Comparison of ENCODE assay signal across 8 cellular contexts in the genomic region with DNA sequence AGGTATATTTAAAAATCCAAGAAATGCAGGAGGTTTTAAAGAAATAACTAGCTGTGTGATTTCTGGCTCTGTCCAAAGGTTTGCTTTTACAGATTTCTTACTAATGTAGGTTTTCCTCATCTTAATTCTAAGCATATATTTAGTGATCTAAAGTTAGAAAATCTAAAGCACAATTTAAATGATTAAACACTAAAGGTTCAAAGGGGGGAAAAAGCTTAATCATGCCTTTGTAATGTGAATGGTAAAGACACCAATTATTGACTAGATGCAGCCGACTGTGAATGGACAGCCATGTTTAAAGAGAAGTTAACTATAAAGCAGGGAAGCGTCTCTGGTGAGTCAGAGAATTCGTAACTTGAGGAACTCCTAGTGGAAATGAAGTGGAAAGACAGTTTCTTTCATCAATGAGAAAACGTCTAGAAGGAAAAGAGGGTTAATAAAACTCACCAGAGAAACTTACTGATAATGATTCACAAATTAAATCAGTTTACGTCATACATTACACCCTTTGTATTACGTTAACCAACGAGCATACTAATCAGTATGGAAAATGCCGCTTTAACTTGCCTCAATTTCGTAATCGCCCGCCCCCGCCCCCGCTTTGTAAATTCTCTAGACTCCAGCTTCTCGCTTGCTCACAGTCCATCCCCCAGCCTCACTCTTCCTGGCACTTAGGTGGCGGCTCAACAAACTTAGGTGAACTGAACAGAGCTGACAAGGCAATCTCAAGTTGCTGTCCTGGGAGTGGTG. TPM values are rescaled to one million over a fixed set of nuclear protein-coding genes. Genes with fewer than 3 reads are reported as not detected.
DNase-seq lines count a peak whose midpoint lies in the region; ATAC-seq, FAIRE-seq and TF ChIP-seq lines count a peak whose summit lies in the region.

No MANE protein-coding gene starts in this region.

- intact Hi-C loops in GM12878 (cut with micrococcal nuclease; ENCODE audit: unreplicated experiment) (no loop called here), sigmoid colon (cut with DNase I) (loop anchor here (5.0 to 10.0 kb wide), 6 partner anchors 397 to 993 kb away; a partner anchor contains a TSS)

- POLR2A ChIA-PET in GM12878 (lab: Charles Lee): interaction anchor here (0.6 to 3.0 kb wide), 6 partner anchors 14 to 876 kb away, joined by 3 to 20 read pairs (median 5); a partner anchor contains a TSS

- SMC1A ChIA-PET in GM12878 (lab: Charles Lee; ENCODE audit: uncharacterized antibody, unreplicated experiment): interaction anchor here (0.6 to 6.8 kb wide), 8 partner anchors 10 to 917 kb away, joined by 3 to 51 read pairs (median 4); no protein-coding TSS in a partner anchor

- TF ChIP-seq CTCF in GM12878 (IDR thresholded peaks at IDR 0.05 in 2 of 3, conservative IDR thresholded peaks at IDR 0.05 in 1 of 3; ENCODE audit: control insufficient read depth in 2 of 3, extremely low read depth in 1 of 3, insufficient read depth in 1 of 3, low read depth in 3 of 3, low read length in 3 of 3) (peak in 1 of 3 experiments; percentile 24; a peak in 1 of 6 replicates), sigmoid colon (IDR thresholded peaks at IDR 0.05) (peak in 3 of 4 experiments; percentile 47 to 63 (median 55))

- TF ChIP-seq RAD21 in GM12878 (IDR thresholded peaks at IDR 0.05; ENCODE audit: insufficient read depth, low read depth, low read length): 0 out of 2 replicates have a peak, but pooled peaks have one; percentile 15

- TSS peak; percentile 94 for BruUV-seq in GM12878 (replicated peaks; lab: Mats Ljungman, UMichigan)

- H3K9me3 ChIP-seq in ES-I3 (ENCODE audit: control insufficient read depth, insufficient read depth, low read length) (no peaks in the 10 kb centered on the region), SJSA1 (replicated peaks) (no peaks in the 10 kb centered on the region), GM12878 (replicated peaks; ENCODE audit: control insufficient read depth, insufficient read depth, low read length) (no peaks in the 10 kb centered on the region), sigmoid colon (no peaks in the 10 kb centered on the region)

- peaks cover 23% of the 10 kb centered on the region for H3K79me2 ChIP-seq in GM12878 (ENCODE audit: control insufficient read depth, insufficient read depth, low read length)

- peak overlapping the region; percentile 99 for H3K4me2 ChIP-seq in GM12878 (ENCODE audit: control insufficient read depth, insufficient read depth)

- no peak for ATAC-seq in GM12878
- ATAC-seq in HG03025 (IDR thresholded peaks at IDR 0.05; ENCODE audit: low FRiP score, unreplicated experiment): no peak
- no peak for ATAC-seq in HG02840 (IDR thresholded peaks at IDR 0.05; ENCODE audit: low FRiP score, unreplicated experiment)

- RAD21 ChIA-PET in GM12878 (lab: Charles Lee; ENCODE audit: unreplicated experiment): interaction anchor here (0.7 to 2.4 kb wide), 15 partner anchors 10 to 883 kb away, joined by 3 to 11 read pairs (median 4); a partner anchor contains a TSS

- CTCF ChIA-PET in GM12878 (lab: Yijun Ruan, JAX): interaction anchor here (0.6 to 3.5 kb wide), 15 partner anchors 14 to 509 kb away, joined by 3 to 16 read pairs (median 4); no protein-coding TSS in a partner anchor

- TF ChIP-seq POLR2A in GM12878 (IDR thresholded peaks at IDR 0.05; ENCODE audit: low read depth, low read length): no peak
- TF ChIP-seq POLR2A in sigmoid colon (IDR thresholded peaks at IDR 0.05): no peak

- H3K36me3 ChIP-seq in ES-I3 (ENCODE audit: insufficient read depth, low read length) (no peaks in the 10 kb centered on the region; the same call in 1 of the 2 replicates), SJSA1 (no peaks in the 10 kb centered on the region), GM12878 (ENCODE audit: control insufficient read depth in 2 of 2, insufficient read depth in 2 of 2, low read length in 1 of 2) (no peaks in the 10 kb centered on the region), sigmoid colon (no peaks in the 10 kb centered on the region)

- in situ Hi-C loops in GM12878 (cut with MboI): no loop called here

- no peaks in the 10 kb centered on the region for H4K20me1 ChIP-seq in GM12878 (ENCODE audit: control insufficient read depth, insufficient read depth)

- H3K4me1 ChIP-seq in ES-I3 (ENCODE audit: insufficient read depth, low read length): no peaks in the 10 kb centered on the region
- H3K4me1 ChIP-seq in SJSA1 (replicated peaks): peaks cover 10% of the 10 kb centered on the region; the same call in 1 of the 2 replicates
- H3K4me1 ChIP-seq in GM12878 (ENCODE audit: control insufficient read depth, insufficient read depth, low read length): peaks cover 10% of the 10 kb centered on the region
- H3K4me1 ChIP-seq in sigmoid colon: peaks cover 0 to 32% (median 21%) of the 10 kb centered on the region in 4 donors

- H3K27ac ChIP-seq in SJSA1 (peak overlapping the region; percentile 70), GM12878 (ENCODE audit: control insufficient read depth, insufficient read depth) (peak overlapping the region; percentile 83), sigmoid colon (peak overlapping the region; percentile 92 to 100 (median 96))

- H3K9ac ChIP-seq in ES-I3 (ENCODE audit: low read depth, low read length) (peak overlapping the region; percentile 62), GM12878 (ENCODE audit: control insufficient read depth, insufficient read depth, low read length) (peak overlapping the region; percentile 42)

- H2AFZ ChIP-seq in GM12878 (ENCODE audit: control insufficient read depth, low read depth, low read length): peak overlapping the region; percentile 99

- peak; percentile 87 for DNase-seq in LoVo (ENCODE audit: low spot score)
- peak in 1 of 2 experiments; percentile 81 for DNase-seq in SJSA1 (ENCODE audit: low read depth in 1 of 2, low spot score in 2 of 2)
- DNase-seq in GM12878 (ENCODE audit: low read depth, low spot score): no peak
- DNase-seq in hippocampal formation (lab: John Stamatoyannopoulos, UW): peak; percentile 78 to 85
- no peak for DNase-seq in sigmoid colon

- TF ChIP-seq EP300 in GM12878 (IDR thresholded peaks at IDR 0.05; ENCODE audit: borderline replicate concordance in 1 of 2, control insufficient read depth in 1 of 2, low read depth in 2 of 2, low read length in 2 of 2): no peak
- no peak for TF ChIP-seq EP300 in sigmoid colon (IDR thresholded peaks at IDR 0.05)

- FAIRE-seq in GM12878 (lab: Jason Lieb, UNC): peak; percentile 65

- H3K27me3 ChIP-seq in SJSA1 (replicated peaks): no peaks in the 10 kb centered on the region
- H3K27me3 ChIP-seq in GM12878 (replicated peaks in 1 of 2; ENCODE audit: control insufficient read depth in 2 of 2, insufficient read depth in 2 of 2, low read length in 1 of 2): no peaks in the 10 kb centered on the region
- no peaks in the 10 kb centered on the region for H3K27me3 ChIP-seq in sigmoid colon

- under 1% methylated on average over 15 of the region's 15 CpGs for WGBS in GM12878 (ENCODE audit: insufficient coverage, insufficient replicate concordance, low lambda C conversion rate, missing lambda C conversion rate)
- 0% methylated on average over 15 of the region's 15 CpGs for WGBS in sigmoid colon, 2 donors

- H3K4me3 ChIP-seq in SJSA1 (peak overlapping the region; percentile 37), GM12878 (peak overlapping the region; percentile 62; the same call in 1 of the 2 replicates), sigmoid colon (peak overlapping the region; percentile 39 to 97 (median 57))

TF ChIP-seq in GM12878, 131 proteins besides CTCF, POLR2A, EP300 and RAD21 (continues in another document):
- TF ChIP-seq, protein P1, sequence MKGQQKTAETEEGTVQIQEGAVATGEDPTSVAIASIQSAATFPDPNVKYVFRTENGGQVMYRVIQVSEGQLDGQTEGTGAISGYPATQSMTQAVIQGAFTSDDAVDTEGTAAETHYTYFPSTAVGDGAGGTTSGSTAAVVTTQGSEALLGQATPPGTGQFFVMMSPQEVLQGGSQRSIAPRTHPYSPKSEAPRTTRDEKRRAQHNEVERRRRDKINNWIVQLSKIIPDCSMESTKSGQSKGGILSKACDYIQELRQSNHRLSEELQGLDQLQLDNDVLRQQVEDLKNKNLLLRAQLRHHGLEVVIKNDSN (IDR thresholded peaks at IDR 0.05; ENCODE audit: borderline replicate concordance, extremely low read length, insufficient read depth, low read depth, low read length): no peak
- TF ChIP-seq, protein P2, sequence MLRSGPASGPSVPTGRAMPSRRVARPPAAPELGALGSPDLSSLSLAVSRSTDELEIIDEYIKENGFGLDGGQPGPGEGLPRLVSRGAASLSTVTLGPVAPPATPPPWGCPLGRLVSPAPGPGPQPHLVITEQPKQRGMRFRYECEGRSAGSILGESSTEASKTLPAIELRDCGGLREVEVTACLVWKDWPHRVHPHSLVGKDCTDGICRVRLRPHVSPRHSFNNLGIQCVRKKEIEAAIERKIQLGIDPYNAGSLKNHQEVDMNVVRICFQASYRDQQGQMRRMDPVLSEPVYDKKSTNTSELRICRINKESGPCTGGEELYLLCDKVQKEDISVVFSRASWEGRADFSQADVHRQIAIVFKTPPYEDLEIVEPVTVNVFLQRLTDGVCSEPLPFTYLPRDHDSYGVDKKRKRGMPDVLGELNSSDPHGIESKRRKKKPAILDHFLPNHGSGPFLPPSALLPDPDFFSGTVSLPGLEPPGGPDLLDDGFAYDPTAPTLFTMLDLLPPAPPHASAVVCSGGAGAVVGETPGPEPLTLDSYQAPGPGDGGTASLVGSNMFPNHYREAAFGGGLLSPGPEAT (IDR thresholded peaks at IDR 0.05; ENCODE audit: low read depth): no peak
- no peak for TF ChIP-seq BMI1 (IDR thresholded peaks at IDR 0.05; ENCODE audit: borderline replicate concordance)

RNA-seq across cellular contexts. Expression of a gene that starts 1.1 kb away (rescaled TPM):
- total RNA-seq in SJSA1 (2014; rRNA removed; shearing (Covaris generic)): 44.8 and 45.5 TPM in 2 replicates
- 102 and 117 TPM in 2 replicates for total RNA-seq in GM12878 (2013; cell fraction: nucleolus; rRNA removed)
- total RNA-seq in GM12878 (2014; rRNA removed) (9.0 and 12.9 TPM in 2 replicates), GM12878 (2014; rRNA removed; fragmentation: Illumina TruSeq; extraction: Trizol) (9.7 and 10.1 TPM in 2 replicates), GM12878 (2021) (7.0 and 7.5 TPM in 2 replicates), sigmoid colon (100 to 1,000 TPM; 104 to 172 (median 119) TPM)
- 11.0 TPM for polyA plus RNA-seq in GM12878 (2011; ENCODE audit: low read depth)
- polyA plus RNA-seq in GM12878 (2011; rRNA removed) (30.9 and 36.9 TPM in 2 replicates), GM12878 (2014; fragmentation: Illumina TruSeq; extraction: Trizol) (8.0 and 8.4 TPM in 2 replicates), GM12878 (2014; fragmentation: Nextera tagmentation; extraction: Ambion mirVana) (10 to 100 TPM in 1 of 2 experiments, 1 to 10 TPM in 1; 8.5 to 10.2 TPM), GM12878 (2014; rRNA removed) (5.8 and 6.1 TPM in 2 replicates), GM12878 (2016; fragmentation: Nextera tagmentation; extraction: Ambion mirVana) (10 to 100 TPM; 11.4 to 11.5 TPM), sigmoid colon (10 to 100 TPM; 34.2 to 89.5 (median 43.2) TPM)
- 14.2 and 23.9 TPM in 2 replicates for polyA plus RNA-seq in GM12878 (2011; cell fraction: cytosol; rRNA removed)
- polyA plus RNA-seq in GM12878 (2011; cell fraction: nucleus; rRNA removed): 20.4 and 27.3 TPM in 2 replicates
- 27.3 and 28.4 TPM in 2 replicates for polyA plus RNA-seq in GM12878 (2012)
- 34.5 and 48.2 TPM in 2 replicates for polyA minus RNA-seq in GM12878 (2011; rRNA and poly(A)+ RNA removed)
- 10.1 and 10.2 TPM in 2 replicates for polyA minus RNA-seq in GM12878 (2011; cell fraction: cytosol; rRNA and poly(A)+ RNA removed)
- 24.0 and 27.3 TPM in 2 replicates for polyA minus RNA-seq in GM12878 (2011; cell fraction: nucleus; rRNA and poly(A)+ RNA removed)

Comparison
In these comparisons a context has a peak if more than half of its experiments do, and no peak if none do; other contexts are left out.
1. DNase-seq: peak in LoVo (single experiment) and hippocampal formation (2 of 2); none in GM12878 (single experiment) and sigmoid colon (single experiment).
2. Peak in every context shown above with its lines, with median percentiles within 50 percentile points of each other: H3K27ac ChIP-seq and H3K4me3 ChIP-seq.